Comparison of ENCODE assay signal across 8 cellular contexts in genomic region chr15:86624261-86625036, GRCh38.
A peak's percentile ranks its signal among the peaks of the same experiment; 100 is the strongest.
DNase-seq lines count a peak whose midpoint lies in the region; ATAC-seq and TF ChIP-seq lines count a peak whose summit lies in the region.

No MANE protein-coding gene starts in this region.

- H4K20me1 ChIP-seq in IMR-90 (ENCODE audit: insufficient read depth, low read length), result no peaks in the 10 kb centered on the region

- no peaks in the 10 kb centered on the region for H3K79me1 ChIP-seq in IMR-90 (ENCODE audit: low read depth in 1 of 2, low read length in 2 of 2)

- H2BK5ac ChIP-seq in IMR-90 (ENCODE audit: low read depth, low read length, poor library complexity, severe bottlenecking), result no peak overlapping the region

- no peak overlapping the region for H3K27ac ChIP-seq in IMR-90 (ENCODE audit: insufficient read depth, low read length)
- no peak overlapping the region for H3K27ac ChIP-seq in ascending aorta

- H3K18ac ChIP-seq in IMR-90 (ENCODE audit: low read depth, low read length), result no peak overlapping the region

- no peak overlapping the region for H3K4ac ChIP-seq in IMR-90 (ENCODE audit: low read depth, low read length)

- peak; percentile 35 for TF ChIP-seq RAD21 in IMR-90 (IDR thresholded peaks at IDR 0.05; ENCODE audit: low read length)

- no peaks in the 10 kb centered on the region for H3K9me1 ChIP-seq in IMR-90 (ENCODE audit: insufficient read depth, low read length)

- H2BK20ac ChIP-seq in IMR-90 (ENCODE audit: low read depth, low read length), result no peak overlapping the region

- no peak overlapping the region for H4K91ac ChIP-seq in IMR-90 (ENCODE audit: insufficient read depth, low read depth, low read length)

- H3K9ac ChIP-seq in IMR-90 (ENCODE audit: low read depth, low read length), result no peak overlapping the region

- no peaks in the 10 kb centered on the region for H3K36me3 ChIP-seq in IMR-90 (ENCODE audit: control insufficient read depth, insufficient read depth, low read length)
- no peaks in the 10 kb centered on the region for H3K36me3 ChIP-seq in ascending aorta

- POLR2A ChIA-PET in IMR-90 (lab: Charles Lee; ENCODE audit: unreplicated experiment), result no interaction called here

- H4K5ac ChIP-seq in IMR-90 (ENCODE audit: low read depth, low read length), result no peak overlapping the region

- H2AFZ ChIP-seq in IMR-90 (replicated peaks; ENCODE audit: low read length, poor library complexity), result no peak overlapping the region

- H3K23ac ChIP-seq in IMR-90 (ENCODE audit: low read depth, low read length), result no peak overlapping the region

- H2BK15ac ChIP-seq in IMR-90 (ENCODE audit: low read depth, low read length), result no peak overlapping the region

- H4K8ac ChIP-seq in IMR-90 (ENCODE audit: low read depth in 2 of 2, low read length in 2 of 2), result no peak overlapping the region

- no peak overlapping the region for H2AK5ac ChIP-seq in IMR-90 (ENCODE audit: low read depth, low read length)

- H2BK120ac ChIP-seq in IMR-90 (ENCODE audit: low read depth, low read length), result no peak overlapping the region

- no peak overlapping the region for H2AK9ac ChIP-seq in IMR-90 (replicated peaks; ENCODE audit: low read depth, low read length, poor library complexity)

- no CpG with 5 or more reads among the region's 6 CpGs for WGBS in IMR-90 (ENCODE audit: extremely low coverage in 2 of 2, insufficient read length in 1 of 2), 2 experiments

- ATAC-seq in IMR-90 (ENCODE audit: low read depth) (no peak), HG03342 (IDR thresholded peaks at IDR 0.05; ENCODE audit: unreplicated experiment) (no peak)

- TF ChIP-seq POLR2A in IMR-90 (IDR thresholded peaks at IDR 0.05; ENCODE audit: low read depth, low read length), result no peak

- H3K4me2 ChIP-seq in IMR-90 (ENCODE audit: low read depth, low read length), result no peak overlapping the region

- no peak overlapping the region for H3K4me3 ChIP-seq in IMR-90 (ENCODE audit: insufficient read depth, low read depth, low read length)
- H3K4me3 ChIP-seq in ascending aorta, result no peak overlapping the region

- H3K14ac ChIP-seq in IMR-90 (replicated peaks; ENCODE audit: low read depth, low read length), result no peak overlapping the region

- in situ Hi-C loops in IMR-90 (cut with MboI; ENCODE audit: low sequenced_read_pairs), result no loop called here

- DNase-seq in DMS 273 (lab: John Stamatoyannopoulos, UW; ENCODE audit: unreplicated experiment), result peak; percentile 88
- DNase-seq in IMR-90, result peak; percentile 6
- peak in 4 of 5 experiments; percentile 26 to 95 (median 59) for DNase-seq in T-helper 2 cell
- DNase-seq in ascending aorta (ENCODE audit: low spot score in 2 of 2), result peak; percentile 8 to 66
- peak; percentile 58 for DNase-seq in iPS DF 4.7 (ENCODE audit: extremely low read depth, low spot score)
- DNase-seq in stimulated activated CD4-positive, alpha-beta T cell treated with anti-CD3 and anti-CD28 coated beads, Interleukin-15, amount 100 ng/mL, for 1 hour (ENCODE audit: low read depth in 1 of 2, low spot score in 1 of 2), result peak; percentile 25 to 60
- DNase-seq in effector CD8-positive, alpha-beta T cell (lab: John Stamatoyannopoulos, UW), result no peak

- CTCF ChIA-PET in IMR-90 (lab: Yijun Ruan, JAX), result no interaction called here

- no peaks in the 10 kb centered on the region for H3K27me3 ChIP-seq in IMR-90 (ENCODE audit: control insufficient read depth, insufficient read depth, low read length)
- H3K27me3 ChIP-seq in ascending aorta, result no peaks in the 10 kb centered on the region

- H3K4me1 ChIP-seq in IMR-90 (ENCODE audit: control insufficient read depth, insufficient read depth, low read length) (no peaks in the 10 kb centered on the region), ascending aorta (no peaks in the 10 kb centered on the region)

- TF ChIP-seq CTCF in IMR-90 (conservative IDR thresholded peaks at IDR 0.05; ENCODE audit: low read depth, low read length) (0 out of 2 replicates have a peak, but pooled peaks have one; percentile 11), ascending aorta (IDR thresholded peaks at IDR 0.05) (peak in 1 of 3 experiments; percentile 11)

- intact Hi-C loops in IMR-90 (cut with micrococcal nuclease) (no loop called here), ascending aorta (cut with DNase I) (no loop called here)

- H3K9me3 ChIP-seq in IMR-90 (ENCODE audit: control insufficient read depth, insufficient read depth, low read length) (peaks cover 20% of the 10 kb centered on the region), ascending aorta (no peaks in the 10 kb centered on the region)

- BruUV-seq in IMR-90 (replicated peaks; lab: Mats Ljungman, UMichigan), result no TSS peak

- no peak overlapping the region for H3K56ac ChIP-seq in IMR-90 (ENCODE audit: extremely low read depth, insufficient read depth, low read length)

- dilution Hi-C loops in IMR-90 (cut with HindIII; ENCODE audit: low sequenced_read_pairs, unreplicated experiment), result no loop called here

TF ChIP-seq in IMR-90, 13 proteins besides CTCF, POLR2A, EP300 and RAD21:
- TF ChIP-seq CEBPB (IDR thresholded peaks at IDR 0.05; ENCODE audit: low read depth, low read length) (no peak), MAFK (IDR thresholded peaks at IDR 0.05; ENCODE audit: low read depth, low read length) (no peak), BHLHE40 (IDR thresholded peaks at IDR 0.05; ENCODE audit: low read depth, low read length) (no peak), RCOR1 (IDR thresholded peaks at IDR 0.05; ENCODE audit: insufficient replicate concordance, low read length) (no peak), MAZ (IDR thresholded peaks at IDR 0.05; ENCODE audit: borderline replicate concordance, low read depth, low read length) (no peak), CHD1 (IDR thresholded peaks at IDR 0.05; ENCODE audit: low read depth, low read length) (no peak), ELK1 (IDR thresholded peaks at IDR 0.05; ENCODE audit: borderline replicate concordance, low read depth, low read length) (no peak), FOS (IDR thresholded peaks at IDR 0.05; ENCODE audit: low read depth, low read length) (no peak), RFX5 (IDR thresholded peaks at IDR 0.05; ENCODE audit: low read depth, low read length) (no peak), NFE2L2 (IDR thresholded peaks at IDR 0.05; ENCODE audit: low read depth, low read length) (no peak), USF2 (IDR thresholded peaks at IDR 0.05; ENCODE audit: low read depth, low read length) (no peak)
